ENCODE assay signal across 17 cellular contexts in the genomic region with DNA sequence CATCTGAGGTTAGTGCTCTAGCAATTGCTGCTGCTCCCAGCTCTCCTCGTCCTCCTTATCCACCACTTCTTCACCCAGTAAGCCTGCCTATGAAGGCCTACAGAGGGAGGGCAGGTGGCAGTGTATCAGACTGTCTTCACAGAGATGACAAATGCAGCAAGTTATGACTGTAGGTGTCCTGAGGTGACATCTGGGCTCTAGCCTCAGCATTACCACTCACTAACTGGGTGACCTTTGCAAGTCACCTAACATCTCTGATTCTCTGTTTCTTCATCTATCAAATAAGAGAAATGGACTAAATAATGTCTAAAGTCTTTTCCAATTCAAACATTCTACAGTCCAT.
DNase-seq lines count a peak whose midpoint lies in the region; ATAC-seq and TF ChIP-seq lines count a peak whose summit lies in the region.
"Had no signal": no experiment of that assay in that cellular context is flagged by ENCODE, and none has a peak within 500 bp of the region (broad histone marks: within the 10 kb centered on the region; RNA-seq: fewer than 3 reads in every experiment).

No MANE protein-coding gene starts in this region.

- intact Hi-C loops in testis (cut with DNase I; ENCODE audit: low total_unique reads): no loop called here

- H3K9ac ChIP-seq in endodermal cell (ENCODE audit: extremely low read depth, low read length, poor library complexity, severe bottlenecking) (no peak overlapping the region), neural progenitor cell (no peak overlapping the region)

- no peak overlapping the region for H3K4me3 ChIP-seq in endodermal cell (ENCODE audit: low read length)
- H3K4me3 ChIP-seq in neural progenitor cell: no peak overlapping the region
- no peak overlapping the region for H3K4me3 ChIP-seq in testis

- no peak for TF ChIP-seq CTCF in endodermal cell (conservative IDR thresholded peaks at IDR 0.05)
- no peak for TF ChIP-seq CTCF in neural progenitor cell (IDR thresholded peaks at IDR 0.05)
- TF ChIP-seq CTCF in testis (IDR thresholded peaks at IDR 0.05): no peak

- H3K36me3 ChIP-seq in endodermal cell (ENCODE audit: control insufficient read depth, insufficient read depth, low read length): peaks cover 6% of the 10 kb centered on the region
- no peaks in the 10 kb centered on the region for H3K36me3 ChIP-seq in neural progenitor cell
- no peaks in the 10 kb centered on the region for H3K36me3 ChIP-seq in testis (ENCODE audit: low read depth, missing control alignments)

- no peak for TF ChIP-seq POLR2A in testis (IDR thresholded peaks at IDR 0.05)

- H3K79me2 ChIP-seq in neural progenitor cell (ENCODE audit: low read depth): no peaks in the 10 kb centered on the region

- no peaks in the 10 kb centered on the region for H4K20me1 ChIP-seq in neural progenitor cell (ENCODE audit: low read depth)

- no peaks in the 10 kb centered on the region for H3K4me1 Mint-ChIP-seq in endodermal cell
- H3K4me1 Mint-ChIP-seq in neural progenitor cell: peaks cover 23% of the 10 kb centered on the region
- H3K4me1 Mint-ChIP-seq: B cell had no signal

- H3K27ac ChIP-seq in endodermal cell (ENCODE audit: low read depth, low read length) (peak overlapping the region; percentile 4), neural progenitor cell (no peak overlapping the region), testis (peak overlapping the region; percentile 15 to 29)
- H3K27ac ChIP-seq: 22Rv1 had no signal

- H3K4me2 ChIP-seq in neural progenitor cell: no peak overlapping the region

- H3K9me3 ChIP-seq in endodermal cell (ENCODE audit: control insufficient read depth, low read length): peaks cover 3% of the 10 kb centered on the region
- no peaks in the 10 kb centered on the region for H3K9me3 ChIP-seq in neural progenitor cell (ENCODE audit: low read depth)
- H3K9me3 ChIP-seq in testis: no peaks in the 10 kb centered on the region

- H3K27ac Mint-ChIP-seq in endodermal cell: no peak overlapping the region
- H3K27ac Mint-ChIP-seq in neural progenitor cell: peak overlapping the region; percentile 11
- H3K27ac Mint-ChIP-seq: B cell; CD4-positive, alpha-beta T cell had no signal

- ATAC-seq in GM21423 (IDR thresholded peaks at IDR 0.05; ENCODE audit: unreplicated experiment) (no peak), HG03108 (IDR thresholded peaks at IDR 0.05; ENCODE audit: unreplicated experiment) (no peak), GM18873 (IDR thresholded peaks at IDR 0.05; ENCODE audit: low FRiP score, unreplicated experiment) (no peak)

- WGBS in endodermal cell (ENCODE audit: insufficient coverage in 1 of 2, insufficient read length in 1 of 2), 2 experiments: 83 to 100% methylated on average over 1 of the region's 1 CpG
- WGBS in testis, 2 donors: 50 to 88% methylated on average over 1 of the region's 1 CpG

- DNase-seq in NCI-H82 (lab: John Stamatoyannopoulos, UW): peak; percentile 33
- no peak for DNase-seq in NCI-H82 treated with DMSO at 0.1 percent for 48 hours (lab: John Stamatoyannopoulos, UW; ENCODE audit: unreplicated experiment)
- DNase-seq in endodermal cell: no peak
- DNase-seq in neural progenitor cell (ENCODE audit: low spot score): no peak
- no peak for DNase-seq in testis
- DNase-seq: CD4-positive, alpha-beta T cell; DMS53; H7; NCI-H187 treated with DMSO at 0.1 percent for 48 hours; NCI-H345; NCI-H526 treated with DMSO at 0.1 percent for 48 hours; NK-92 treated with Interleukin-12 subunit alpha and Interleukin-12 subunit beta, amount 100 ng/mL, for 24 hours had no signal

- H3K4me3 Mint-ChIP-seq in endodermal cell: no peak overlapping the region
- H3K4me3 Mint-ChIP-seq in neural progenitor cell: no peak overlapping the region
- H3K4me3 Mint-ChIP-seq: B cell; CD4-positive, alpha-beta T cell had no signal

- H3K4me1 ChIP-seq in endodermal cell (ENCODE audit: control insufficient read depth, insufficient read depth, low read length) (no peaks in the 10 kb centered on the region), neural progenitor cell (no peaks in the 10 kb centered on the region), testis (peaks cover 10% of the 10 kb centered on the region)

- H3F3A ChIP-seq in neural progenitor cell (ENCODE audit: low read depth): no peaks in the 10 kb centered on the region

- no peaks in the 10 kb centered on the region for H3K27me3 ChIP-seq in endodermal cell (ENCODE audit: control insufficient read depth, insufficient read depth, low read length, poor library complexity, severe bottlenecking)
- no peaks in the 10 kb centered on the region for H3K27me3 ChIP-seq in neural progenitor cell
- no peaks in the 10 kb centered on the region for H3K27me3 ChIP-seq in testis

- H3K9me3 Mint-ChIP-seq in endodermal cell (peaks cover 16% of the 10 kb centered on the region), neural progenitor cell (peaks cover 7% of the 10 kb centered on the region)
- H3K9me3 Mint-ChIP-seq: CD4-positive, alpha-beta T cell had no signal

- H3K27me3 Mint-ChIP-seq in endodermal cell (ENCODE audit: insufficient read depth): no peaks in the 10 kb centered on the region
- H3K27me3 Mint-ChIP-seq in neural progenitor cell (ENCODE audit: insufficient read depth, low read depth): peaks cover 2% of the 10 kb centered on the region

- H3K36me3 Mint-ChIP-seq in endodermal cell (ENCODE audit: low read depth) (peaks cover 22% of the 10 kb centered on the region), neural progenitor cell (no peaks in the 10 kb centered on the region)

- H2AFZ ChIP-seq in neural progenitor cell (replicated peaks): no peak overlapping the region
